ENCODE assay signal across 20 cellular contexts in the genomic region with DNA sequence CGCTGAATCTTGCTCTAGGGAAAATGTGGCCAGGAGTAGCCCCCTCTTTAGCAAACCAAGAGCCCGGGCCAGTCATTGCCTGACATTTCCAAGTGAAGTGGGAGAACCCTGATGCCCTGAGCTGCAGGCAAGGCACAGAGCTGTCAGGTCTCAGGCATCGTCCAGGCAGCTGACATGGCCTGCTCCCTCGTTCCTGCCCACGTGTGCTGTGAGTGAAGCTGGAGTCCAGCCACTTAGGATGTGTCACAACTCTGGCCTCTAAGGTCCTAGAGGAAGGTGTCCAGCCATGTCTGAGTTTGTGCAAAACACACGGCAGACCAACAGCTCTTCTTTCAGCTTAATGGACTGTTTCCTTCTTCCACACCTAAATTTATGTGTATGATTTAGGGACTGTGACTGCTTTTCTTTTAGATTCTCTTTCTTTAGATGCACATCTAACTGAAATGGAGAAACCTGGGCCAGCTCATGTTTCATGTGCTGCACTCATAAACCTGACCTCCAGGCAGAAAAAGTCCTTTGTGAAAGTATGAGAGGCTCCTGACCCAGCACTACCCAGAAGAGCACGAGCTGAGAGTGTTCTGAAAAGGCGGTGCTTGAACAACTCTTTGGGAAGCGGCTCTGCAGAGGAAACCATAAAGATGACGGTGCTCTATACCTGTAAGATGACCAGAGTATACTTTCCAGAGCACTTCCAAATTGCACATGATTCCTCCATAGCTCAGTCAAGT. TPM values are rescaled to one million over a fixed set of nuclear protein-coding genes. Genes with fewer than 3 reads are reported as not detected.
DNase-seq lines count a peak whose midpoint lies in the region; ATAC-seq, FAIRE-seq and TF ChIP-seq lines count a peak whose summit lies in the region.
"Had no signal": no experiment of that assay in that cellular context is flagged by ENCODE, and none has a peak within 500 bp of the region (broad histone marks: within the 10 kb centered on the region; RNA-seq: fewer than 3 reads in every experiment).

No MANE protein-coding gene starts in this region.

- H3K4me3 Mint-ChIP-seq in stimulated activated effector memory CD8-positive, alpha-beta T cell treated with anti-CD3 and anti-CD28 coated beads, Interleukin-12 subunit alpha, Interleukin-12 subunit beta, amount 100 ng/mL, for 72 hours, result no peak overlapping the region
- H3K4me3 Mint-ChIP-seq: memory B cell; natural killer cell treated with Interleukin-12 subunit alpha and Interleukin-12 subunit beta and Interleukin-15 and Interleukin-18, amount 100 ng/mL, for 72 hours; stimulated activated naive CD8-positive, alpha-beta T cell treated with anti-CD3 and anti-CD28 coated beads, Interleukin-15, Interleukin-2, amounts not matched to agents 100 ng/mL and 50 ng/mL, for 24 hours had no signal

- intact Hi-C loops in left ventricle myocardium superior (cut with micrococcal nuclease), result no loop called here

- peak; percentile 23 for DNase-seq in NCI-H510A treated with DMSO at 0.1 percent for 48 hours (lab: John Stamatoyannopoulos, UW)
- DNase-seq in NCI-H510A (lab: John Stamatoyannopoulos, UW), result no peak
- no peak for DNase-seq in bronchial epithelial cell (ENCODE audit: low read depth)
- no peak for DNase-seq in left ventricle myocardium superior
- DNase-seq in stimulated activated effector memory CD8-positive, alpha-beta T cell treated with anti-CD3 and anti-CD28 coated beads, Interleukin-12 subunit alpha, Interleukin-12 subunit beta, amount 100 ng/mL, for 72 hours (ENCODE audit: low spot score in 2 of 2), result no peak
- DNase-seq in GM10266 (ENCODE audit: extremely low spot score), result no peak
- DNase-seq in kidney glomerular epithelial cell (lab: John Stamatoyannopoulos, UW), result no peak
- DNase-seq: activated CD4-positive, CD25-positive, alpha-beta regulatory T cell; activated CD8-positive, alpha-beta memory T cell treated with anti-CD3 and anti-CD28 coated beads for 24 hours; anterior cingulate cortex; colonic mucosa; DMS53; NCI-H2029 treated with DMSO at 0.1 percent for 48 hours; NCI-H526 had no signal

- ATAC-seq in left ventricle myocardium superior (peak; percentile 91), GM18861 (IDR thresholded peaks at IDR 0.05; ENCODE audit: unreplicated experiment) (no peak)
- ATAC-seq in stimulated activated effector memory CD8-positive, alpha-beta T cell treated with anti-CD3 and anti-CD28 coated beads, Interleukin-12 subunit alpha, Interleukin-12 subunit beta, amount 100 ng/mL, for 72 hours, result no peak
- ATAC-seq: HepG2; natural killer cell treated with Interleukin-12 subunit alpha and Interleukin-12 subunit beta and Interleukin-15 and Interleukin-18, amount 100 ng/mL, for 72 hours had no signal

- H3K36me3 ChIP-seq in bronchial epithelial cell (ENCODE audit: control insufficient read depth, insufficient read depth, low read length), result peaks cover 3% of the 10 kb centered on the region
- H3K36me3 ChIP-seq: colonic mucosa had no signal

- no peak overlapping the region for H3K4me3 ChIP-seq in bronchial epithelial cell (ENCODE audit: low read depth, low read length)
- H3K4me3 ChIP-seq: colonic mucosa had no signal

- peak; percentile 60 for FAIRE-seq in bronchial epithelial cell (lab: Jason Lieb, UNC)
- FAIRE-seq: HepG2 had no signal

- TF ChIP-seq CTCF in bronchial epithelial cell (IDR thresholded peaks at IDR 0.05; ENCODE audit: insufficient read depth, low read length, severe bottlenecking) (no peak), GM10266 (IDR thresholded peaks at IDR 0.05; ENCODE audit: control insufficient read depth, insufficient read depth, low read depth, missing control alignments) (no peak)

- peaks cover 5% of the 10 kb centered on the region for H3K4me1 Mint-ChIP-seq in stimulated activated effector memory CD8-positive, alpha-beta T cell treated with anti-CD3 and anti-CD28 coated beads, Interleukin-12 subunit alpha, Interleukin-12 subunit beta, amount 100 ng/mL, for 72 hours

- no peaks in the 10 kb centered on the region for H3K27me3 ChIP-seq in bronchial epithelial cell (ENCODE audit: control insufficient read depth, insufficient read depth, low read length)
- H3K27me3 ChIP-seq: colonic mucosa had no signal

- H3K9me3 Mint-ChIP-seq in stimulated activated effector memory CD8-positive, alpha-beta T cell treated with anti-CD3 and anti-CD28 coated beads, Interleukin-12 subunit alpha, Interleukin-12 subunit beta, amount 100 ng/mL, for 72 hours, result no peaks in the 10 kb centered on the region
- H3K9me3 Mint-ChIP-seq: activated T-helper 2 cell treated with anti-CD3 and anti-CD28 coated beads, Interferon-gamma antibody, Interleukin-2, Interleukin-4, amounts not matched to agents 10 μg/mL and 5 μg/mL and 100 μg/mL, durations not matched to agents 14 hours and 24 hours and 36 hours; memory B cell; natural killer cell treated with Interleukin-12 subunit alpha and Interleukin-12 subunit beta and Interleukin-15 and Interleukin-18, amount 100 ng/mL, for 72 hours; stimulated activated naive CD8-positive, alpha-beta T cell treated with anti-CD3 and anti-CD28 coated beads, Interleukin-15, Interleukin-2, amounts not matched to agents 100 ng/mL and 50 ng/mL, for 24 hours had no signal

- H3K36me3 Mint-ChIP-seq in stimulated activated effector memory CD8-positive, alpha-beta T cell treated with anti-CD3 and anti-CD28 coated beads, Interleukin-12 subunit alpha, Interleukin-12 subunit beta, amount 100 ng/mL, for 72 hours, result peaks cover 47% of the 10 kb centered on the region

- peak overlapping the region; percentile 17 for H3K27ac Mint-ChIP-seq in stimulated activated effector memory CD8-positive, alpha-beta T cell treated with anti-CD3 and anti-CD28 coated beads, Interleukin-12 subunit alpha, Interleukin-12 subunit beta, amount 100 ng/mL, for 72 hours
- H3K27ac Mint-ChIP-seq: memory B cell; stimulated activated naive CD8-positive, alpha-beta T cell treated with anti-CD3 and anti-CD28 coated beads, Interleukin-15, Interleukin-2, amounts not matched to agents 100 ng/mL and 50 ng/mL, for 24 hours had no signal

RNA-seq across cellular contexts. Expression of a gene that starts 14.8 kb away (rescaled TPM):
- total RNA-seq in bronchial epithelial cell, result 0.53 and 0.90 TPM in 2 replicates
- total RNA-seq in left ventricle myocardium superior, result 4.7 TPM

RNA-seq across cellular contexts. Expression of a gene that starts 26.9 kb away (rescaled TPM):
- total RNA-seq in bronchial epithelial cell, result 10.5 and 14.1 TPM in 2 replicates
- total RNA-seq in left ventricle myocardium superior, result 16.0 TPM

RNA-seq across cellular contexts. Expression of a gene that starts 58.7 kb away (rescaled TPM):
- total RNA-seq in bronchial epithelial cell (112 and 118 TPM in 2 replicates), left ventricle myocardium superior (90.1 TPM)

RNA-seq across cellular contexts. Expression of a gene that starts 59.3 kb away (rescaled TPM):
- total RNA-seq in bronchial epithelial cell (65.0 and 70.5 TPM in 2 replicates), left ventricle myocardium superior (56.7 TPM)
